Comparison of ENCODE assay signal across 9 cellular contexts in genomic region chr15:85479071-85479647, GRCh38.
A peak's percentile ranks its signal among the peaks of the same experiment; 100 is the strongest.
DNase-seq lines count a peak whose midpoint lies in the region; ATAC-seq, FAIRE-seq and TF ChIP-seq lines count a peak whose summit lies in the region.
"Had no signal": no experiment of that assay in that cellular context is flagged by ENCODE, and none has a peak within 500 bp of the region (broad histone marks: within the 10 kb centered on the region; RNA-seq: fewer than 3 reads in every experiment).

No MANE protein-coding gene starts in this region.

- TF ChIP-seq CTCF in heart left ventricle (IDR thresholded peaks at IDR 0.05) (no peak), SU-DHL-6 (IDR thresholded peaks at IDR 0.05; ENCODE audit: insufficient read depth, low read length, poor library complexity, severe bottlenecking) (no peak)

- no peak overlapping the region for H3K4me3 ChIP-seq in heart left ventricle
- H3K4me3 ChIP-seq in SU-DHL-6 (ENCODE audit: insufficient read depth, low read length, poor library complexity, severe bottlenecking): no peak overlapping the region
- no peak overlapping the region for H3K4me3 ChIP-seq in right cardiac atrium (ENCODE audit: low read length)
- H3K4me3 ChIP-seq in small intestine (ENCODE audit: low read depth in 1 of 2, low read length in 2 of 2): no peak overlapping the region
- H3K4me3 ChIP-seq: BLaER1 treated with 17β-estradiol and CSF1 and Interleukin-3, amounts not matched to agents 10 nM and 100 nM had no signal

- H3K27ac ChIP-seq in heart left ventricle (peak overlapping the region in 9 of 12 donors; percentile 4 to 50 (median 32)), SU-DHL-6 (ENCODE audit: low read depth, low read length) (peak overlapping the region; percentile 99), right cardiac atrium (ENCODE audit: low read length) (peak overlapping the region; percentile 2), small intestine (ENCODE audit: low read depth in 1 of 2, low read length in 1 of 2) (no peak overlapping the region)
- H3K27ac ChIP-seq: BLaER1 treated with 17β-estradiol and CSF1 and Interleukin-3, amounts not matched to agents 10 nM and 100 nM had no signal

- peaks cover 91% of the 10 kb centered on the region for H3K79me2 ChIP-seq in SU-DHL-6 (ENCODE audit: insufficient read depth, low read length)

- no peak for DNase-seq in heart left ventricle
- no peak for DNase-seq in left cardiac atrium
- DNase-seq in right cardiac atrium: no peak
- peak; percentile 58 for DNase-seq in urothelium cell line (ENCODE audit: low spot score)
- DNase-seq in small intestine: no peak

- H3K4me1 ChIP-seq in heart left ventricle (peaks cover 7 to 92% (median 75%) of the 10 kb centered on the region in 12 donors), right cardiac atrium (ENCODE audit: control insufficient read depth, insufficient read depth, low read length) (peaks cover 5% of the 10 kb centered on the region), small intestine (ENCODE audit: control insufficient read depth in 2 of 2, insufficient read depth in 1 of 2, low read depth in 1 of 2, low read length in 1 of 2) (peaks cover 0 to 2% of the 10 kb centered on the region in 2 donors)

- H3K36me3 ChIP-seq in heart left ventricle (no peaks in the 10 kb centered on the region), SU-DHL-6 (ENCODE audit: low read length) (no peaks in the 10 kb centered on the region), small intestine (ENCODE audit: control insufficient read depth in 2 of 2, insufficient read depth in 2 of 2, low read length in 2 of 2) (no peaks in the 10 kb centered on the region)
- H3K36me3 ChIP-seq: BLaER1 treated with 17β-estradiol and CSF1 and Interleukin-3, amounts not matched to agents 10 nM and 100 nM had no signal

- H3K9ac ChIP-seq in SU-DHL-6 (ENCODE audit: low read length): peak overlapping the region; percentile 53
- H3K9ac ChIP-seq: BLaER1 treated with 17β-estradiol and CSF1 and Interleukin-3, amounts not matched to agents 10 nM and 100 nM had no signal

- no peaks in the 10 kb centered on the region for H3K27me3 ChIP-seq in heart left ventricle
- no peaks in the 10 kb centered on the region for H3K27me3 ChIP-seq in SU-DHL-6 (ENCODE audit: low read length)
- H3K27me3 ChIP-seq in right cardiac atrium (ENCODE audit: control insufficient read depth, insufficient read depth): no peaks in the 10 kb centered on the region
- no peaks in the 10 kb centered on the region for H3K27me3 ChIP-seq in small intestine (ENCODE audit: control insufficient read depth in 2 of 2, insufficient read depth in 2 of 2, low read length in 2 of 2)

- intact Hi-C loops in heart left ventricle (cut with DNase I): loop anchor here in 3 of 10 donors (5.0 to 10.0 kb wide), 3 partner anchors 94 to 152 kb away; partner anchors contain the start of gene AKAP13 (in 1 of the 3)
- intact Hi-C loops in left cardiac atrium (cut with DNase I): loop anchor here in 1 of 2 donors (10.0 kb wide), 1 partner anchor 94 kb away; the partner anchor contains the start of gene AKAP13
- intact Hi-C loops in right cardiac atrium (cut with DNase I): no loop called here

- no peaks in the 10 kb centered on the region for H4K20me1 ChIP-seq in SU-DHL-6 (ENCODE audit: low read depth, low read length)

- no peaks in the 10 kb centered on the region for H3K9me2 ChIP-seq in SU-DHL-6 (replicated peaks; ENCODE audit: insufficient read depth, low read length)

- peaks cover 85% of the 10 kb centered on the region for H3F3A ChIP-seq in SU-DHL-6 (ENCODE audit: insufficient read depth)

- 17 to 20% (median 19%) methylated on average over 4 of the region's 4 CpGs for WGBS in heart left ventricle, 4 donors
- 17% methylated on average over 4 of the region's 4 CpGs for WGBS in right cardiac atrium
- 56 to 74% (median 73%) methylated on average over 4 of the region's 4 CpGs for WGBS in small intestine, 3 donors

- no peak for FAIRE-seq in urothelium cell line (lab: Jason Lieb, UNC)
- no peak for FAIRE-seq in small intestine (lab: Jason Lieb, UNC)

- ATAC-seq in heart left ventricle (peak in 1 of 4 donors; percentile 6), left cardiac atrium (no peak), right cardiac atrium (peak in 1 of 2 donors; percentile 18), GM21737 (IDR thresholded peaks at IDR 0.05; ENCODE audit: unreplicated experiment) (no peak), HG03521 (IDR thresholded peaks at IDR 0.05; ENCODE audit: unreplicated experiment) (no peak)

- no peak overlapping the region for H2AFZ ChIP-seq in SU-DHL-6 (ENCODE audit: low read depth, low read length, severe bottlenecking)

- no peaks in the 10 kb centered on the region for H3K9me3 ChIP-seq in heart left ventricle
- H3K9me3 ChIP-seq in SU-DHL-6 (ENCODE audit: insufficient read depth, low read length): no peaks in the 10 kb centered on the region
- H3K9me3 ChIP-seq in right cardiac atrium (ENCODE audit: control insufficient read depth, low read length): no peaks in the 10 kb centered on the region
- no peaks in the 10 kb centered on the region for H3K9me3 ChIP-seq in small intestine (ENCODE audit: control insufficient read depth, low read depth)
- H3K9me3 ChIP-seq: BLaER1 treated with 17β-estradiol and CSF1 and Interleukin-3, amounts not matched to agents 10 nM and 100 nM had no signal

- no peak for TF ChIP-seq POLR2A in heart left ventricle (IDR thresholded peaks at IDR 0.05)

- H3K4me2 ChIP-seq in SU-DHL-6 (ENCODE audit: low read depth, low read length, poor library complexity, severe bottlenecking): peak overlapping the region; percentile 89

Comparison
In these comparisons a context has a peak if more than half of its experiments do, and no peak if none do; other contexts are left out.
1. H3K27ac ChIP-seq: peak in heart left ventricle (9 of 12), SU-DHL-6 (single experiment) and right cardiac atrium (single experiment); none in small intestine (0 of 2).